3 cellular contexts compared by ENCODE assay signal in genomic region chr7:76226878-76227423, GRCh38. TPM values are rescaled to one million over a fixed set of nuclear protein-coding genes. Genes with fewer than 3 reads are reported as not detected.
"Had no signal": no experiment of that assay in that cellular context is flagged by ENCODE, and none has a peak within 500 bp of the region (broad histone marks: within the 10 kb centered on the region; RNA-seq: fewer than 3 reads in every experiment).

No MANE protein-coding gene starts in this region.

RNA-seq across cellular contexts. Expression of gene SRRM3, which starts 25.3 kb away (rescaled TPM):
- total RNA-seq: natural killer cell; natural killer cell treated with Interleukin-12 subunit alpha and Interleukin-12 subunit beta and Interleukin-15 and Interleukin-18, amount 100 ng/mL, for 72 hours; skeletal muscle tissue had no signal
